In genomic region chr17:31530391-31530990, GRCh38 we compare ENCODE assay signal across 14 cellular contexts.
DNase-seq lines count a peak whose midpoint lies in the region; ATAC-seq and TF ChIP-seq lines count a peak whose summit lies in the region.
"Had no signal": no experiment of that assay in that cellular context is flagged by ENCODE, and none has a peak within 500 bp of the region (broad histone marks: within the 10 kb centered on the region; RNA-seq: fewer than 3 reads in every experiment).

No MANE protein-coding gene starts in this region.

- DNase-seq in left ventricle myocardium superior (no peak), left ventricle myocardium inferior (no peak), left kidney (ENCODE audit: low read depth, low spot score) (peak; percentile 24), osteoblast (ENCODE audit: insufficient read length, low spot score, missing footprints) (peak; percentile 64), uterus (peak; percentile 37 to 44), vagina (ENCODE audit: extremely low spot score in 2 of 2) (no peak), SHP77 treated with DMSO at 0.1 percent for 48 hours (lab: John Stamatoyannopoulos, UW) (no peak)
- no peak for DNase-seq in activated CD4-positive, alpha-beta T cell treated with anti-CD3 and anti-CD28 coated beads, Interleukin-2, amount 10 ng/mL, durations not matched to agents 24 days and 14 days
- DNase-seq: 8988T, AML-193, DMS53, HCEC 1CT, HFFc6 had no signal

- H3K4me2 ChIP-seq in osteoblast (ENCODE audit: insufficient read depth, low read length), result no peak overlapping the region
- H3K4me2 ChIP-seq: BLaER1 had no signal

- H3K27ac ChIP-seq in left ventricle myocardium inferior (replicated peaks) (no peak overlapping the region), osteoblast (ENCODE audit: low read depth, low read length) (no peak overlapping the region), uterus (peak overlapping the region in 1 of 2 donors; percentile 67), vagina (no peak overlapping the region)
- H3K27ac ChIP-seq: BLaER1 had no signal

- H3K27ac Mint-ChIP-seq in activated CD4-positive, alpha-beta T cell treated with anti-CD3 and anti-CD28 coated beads, Interleukin-2, amount 10 ng/mL, durations not matched to agents 24 days and 14 days, result no peak overlapping the region
- H3K27ac Mint-ChIP-seq: HFFc6 had no signal

- H3K9me3 ChIP-seq in left ventricle myocardium inferior (replicated peaks) (no peaks in the 10 kb centered on the region), osteoblast (ENCODE audit: low read depth, low read length) (no peaks in the 10 kb centered on the region), uterus (no peaks in the 10 kb centered on the region), vagina (no peaks in the 10 kb centered on the region)
- H3K9me3 ChIP-seq: BLaER1 had no signal

- H3K36me3 Mint-ChIP-seq in activated CD4-positive, alpha-beta T cell treated with anti-CD3 and anti-CD28 coated beads, Interleukin-2, amount 10 ng/mL, durations not matched to agents 24 days and 14 days (ENCODE audit: low read depth), result peaks cover 20% of the 10 kb centered on the region

- TF ChIP-seq CTCF in left ventricle myocardium inferior (IDR thresholded peaks at IDR 0.05; ENCODE audit: borderline replicate concordance), result no peak
- TF ChIP-seq CTCF in osteoblast (IDR thresholded peaks at IDR 0.05; ENCODE audit: extremely low read depth, low read depth, low read length), result no peak
- no peak for TF ChIP-seq CTCF in uterus (IDR thresholded peaks at IDR 0.05)
- TF ChIP-seq CTCF in vagina (IDR thresholded peaks at IDR 0.05), result no peak

- no peaks in the 10 kb centered on the region for H3K9me3 Mint-ChIP-seq in activated CD4-positive, alpha-beta T cell treated with anti-CD3 and anti-CD28 coated beads, Interleukin-2, amount 10 ng/mL, durations not matched to agents 24 days and 14 days
- H3K9me3 Mint-ChIP-seq: HFFc6 had no signal

- no peak for TF ChIP-seq POLR2A in uterus (IDR thresholded peaks at IDR 0.05)
- no peak for TF ChIP-seq POLR2A in vagina (IDR thresholded peaks at IDR 0.05)

- intact Hi-C loops in left ventricle myocardium superior (cut with micrococcal nuclease) (no loop called here), left ventricle myocardium inferior (cut with micrococcal nuclease) (no loop called here), uterus (cut with DNase I; ENCODE audit: low total_unique reads) (no loop called here), vagina (cut with DNase I) (no loop called here)
- intact Hi-C loops in activated CD4-positive, alpha-beta T cell treated with anti-CD3 and anti-CD28 coated beads, Interleukin-2, amount 10 ng/mL, durations not matched to agents 24 days and 14 days (cut with micrococcal nuclease), result no loop called here

- peaks cover 9% of the 10 kb centered on the region for H3K4me1 Mint-ChIP-seq in activated CD4-positive, alpha-beta T cell treated with anti-CD3 and anti-CD28 coated beads, Interleukin-2, amount 10 ng/mL, durations not matched to agents 24 days and 14 days

- no peaks in the 10 kb centered on the region for H4K20me1 ChIP-seq in osteoblast (ENCODE audit: insufficient read depth, low read length)

- no peaks in the 10 kb centered on the region for H3K79me2 ChIP-seq in osteoblast (ENCODE audit: insufficient read depth, low read length)

- H3K4me1 ChIP-seq in left ventricle myocardium inferior, result no peaks in the 10 kb centered on the region
- peaks cover 32% of the 10 kb centered on the region for H3K4me1 ChIP-seq in osteoblast (ENCODE audit: insufficient read depth, low read length)
- no peaks in the 10 kb centered on the region for H3K4me1 ChIP-seq in uterus
- peaks cover 15% of the 10 kb centered on the region for H3K4me1 ChIP-seq in vagina

- H3K36me3 ChIP-seq in left ventricle myocardium inferior (peaks cover 9% of the 10 kb centered on the region), osteoblast (ENCODE audit: insufficient read depth, low read length) (no peaks in the 10 kb centered on the region), uterus (no peaks in the 10 kb centered on the region), vagina (peaks cover 0 to 8% of the 10 kb centered on the region in 2 donors)

- ATAC-seq in left ventricle myocardium superior, result peak; percentile 38

- H2AFZ ChIP-seq in osteoblast (ENCODE audit: low read length), result no peak overlapping the region

- H3K4me3 ChIP-seq in left ventricle myocardium inferior (no peak overlapping the region), osteoblast (ENCODE audit: insufficient read depth, low read length) (no peak overlapping the region), uterus (no peak overlapping the region), vagina (no peak overlapping the region)
- H3K4me3 ChIP-seq: BLaER1 had no signal

- H3K27me3 ChIP-seq in left ventricle myocardium inferior (ENCODE audit: low read depth) (no peaks in the 10 kb centered on the region), osteoblast (ENCODE audit: insufficient read depth, low read length) (no peaks in the 10 kb centered on the region), uterus (no peaks in the 10 kb centered on the region), vagina (no peaks in the 10 kb centered on the region)
- H3K27me3 ChIP-seq: BLaER1 had no signal

- H3K27me3 Mint-ChIP-seq in activated CD4-positive, alpha-beta T cell treated with anti-CD3 and anti-CD28 coated beads, Interleukin-2, amount 10 ng/mL, durations not matched to agents 24 days and 14 days, result no peaks in the 10 kb centered on the region

- H3K4me3 Mint-ChIP-seq in activated CD4-positive, alpha-beta T cell treated with anti-CD3 and anti-CD28 coated beads, Interleukin-2, amount 10 ng/mL, durations not matched to agents 24 days and 14 days, result no peak overlapping the region
- H3K4me3 Mint-ChIP-seq: HFFc6 had no signal

Comparison
In these comparisons a context has a peak if more than half of its experiments do, and no peak if none do; other contexts are left out.
1. DNase-seq: peak in left kidney (single experiment), osteoblast (single experiment) and uterus (2 of 2); none in left ventricle myocardium superior (single experiment), left ventricle myocardium inferior (single experiment), vagina (0 of 2), SHP77 treated with DMSO at 0.1 percent for 48 hours (single experiment) and activated CD4-positive, alpha-beta T cell treated with anti-CD3 and anti-CD28 coated beads, Interleukin-2, amount 10 ng/mL, durations not matched to agents 24 days and 14 days (single experiment).